13 cellular contexts compared by ENCODE assay signal in the genomic region with DNA sequence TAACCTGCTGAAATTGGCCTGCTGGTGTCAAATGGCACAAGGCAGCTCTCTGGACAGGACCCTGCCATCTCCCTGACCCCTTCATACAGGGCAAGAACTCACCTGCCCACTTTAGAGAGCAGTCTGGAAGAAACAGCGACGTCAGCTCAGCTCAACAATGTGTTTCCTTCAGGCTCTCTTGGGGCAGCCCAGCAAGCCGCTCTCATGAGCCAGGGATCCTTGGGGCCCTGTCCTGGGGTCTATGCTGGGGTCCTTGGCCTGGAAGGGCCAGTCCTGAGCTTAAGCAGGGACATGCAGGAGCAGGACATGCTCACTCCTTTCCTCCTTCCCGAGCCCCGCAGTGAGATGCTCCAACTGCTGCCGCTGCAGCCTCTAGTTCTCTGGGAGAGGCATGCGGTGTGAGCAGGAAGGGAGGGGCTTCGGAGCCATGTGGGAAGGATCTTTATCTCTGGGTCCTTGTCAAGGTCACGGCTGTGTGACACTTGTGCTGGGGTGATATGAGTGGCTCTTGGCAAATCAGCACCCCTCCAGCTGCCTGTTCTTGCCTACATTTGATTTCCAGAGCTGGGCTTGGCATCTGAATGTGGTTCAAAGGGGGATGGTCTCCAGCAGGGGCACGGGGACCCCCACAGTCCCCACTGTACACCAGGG. TPM values are rescaled to one million over a fixed set of nuclear protein-coding genes. Genes with fewer than 3 reads are reported as not detected.
DNase-seq lines count a peak whose midpoint lies in the region; ATAC-seq, FAIRE-seq and TF ChIP-seq lines count a peak whose summit lies in the region.
"Had no signal": no experiment of that assay in that cellular context is flagged by ENCODE, and none has a peak within 500 bp of the region (broad histone marks: within the 10 kb centered on the region; RNA-seq: fewer than 3 reads in every experiment).

No MANE protein-coding gene starts in this region.

- H3K9me3 Mint-ChIP-seq in activated CD8-positive, alpha-beta T cell treated with anti-CD3 and anti-CD28 coated beads for 36 hours, result no peaks in the 10 kb centered on the region
- H3K9me3 Mint-ChIP-seq: dendritic cell treated with granulocyte-macrophage colony-stimulating factor and Interleukin-4, amounts not matched to agents 40 ng/mL and 50 ng/mL, for 4 days had no signal

- H3K27me3 ChIP-seq in endothelial cell of umbilical vein (ENCODE audit: control insufficient read depth in 2 of 2, insufficient read depth in 2 of 2, low read length in 2 of 2) (peaks cover 0 to 20% of the 10 kb centered on the region in 2 experiments), mucosa of rectum (ENCODE audit: control insufficient read depth in 2 of 2, insufficient read depth in 2 of 2, low read length in 2 of 2) (peaks cover 0 to 2% of the 10 kb centered on the region in 2 donors), vagina (no peaks in the 10 kb centered on the region)

- H3K9me1 ChIP-seq in endothelial cell of umbilical vein (replicated peaks; ENCODE audit: control insufficient read depth, extremely low read depth, insufficient read depth, low read length), result no peaks in the 10 kb centered on the region

- no peaks in the 10 kb centered on the region for H4K20me1 ChIP-seq in endothelial cell of umbilical vein (replicated peaks; ENCODE audit: control insufficient read depth, extremely low read depth, insufficient read depth, low read length)

- dilution Hi-C loops in endothelial cell of umbilical vein (cut with MboI; ENCODE audit: extremely low pct_ligation_motif_present, low sequenced_read_pairs), result no loop called here

- CTCF ChIA-PET in endothelial cell of umbilical vein (lab: Charles Lee), result interaction anchor here (1.0 to 6.2 kb wide), 8 partner anchors 10 to 374 kb away, joined by 3 to 91 read pairs (median 5); no protein-coding TSS in a partner anchor
- CTCF ChIA-PET in activated CD8-positive, alpha-beta T cell treated with anti-CD3 and anti-CD28 coated beads for 36 hours (lab: Charles Lee), result interaction anchor here (2.9 kb wide), 1 partner anchor 18 kb away, joined by 12 read pairs; no protein-coding TSS in a partner anchor

- no peak for ATAC-seq in activated CD8-positive, alpha-beta T cell treated with anti-CD3 and anti-CD28 coated beads for 36 hours
- ATAC-seq: left lung had no signal

- no peak for FAIRE-seq in endothelial cell of umbilical vein (lab: Jason Lieb, UNC)

- H3K27ac Mint-ChIP-seq in activated CD8-positive, alpha-beta T cell treated with anti-CD3 and anti-CD28 coated beads for 36 hours, result no peak overlapping the region
- H3K27ac Mint-ChIP-seq: dendritic cell treated with granulocyte-macrophage colony-stimulating factor and Interleukin-4, amounts not matched to agents 40 ng/mL and 50 ng/mL, for 4 days had no signal

- no peak for TF ChIP-seq POLR2A in endothelial cell of umbilical vein (IDR thresholded peaks at IDR 0.05; ENCODE audit: low read depth, low read length)
- no peak for TF ChIP-seq POLR2A in vagina (IDR thresholded peaks at IDR 0.05)

- H3K9me3 ChIP-seq in endothelial cell of umbilical vein (replicated peaks; ENCODE audit: control insufficient read depth, insufficient read depth, low read length) (no peaks in the 10 kb centered on the region), mucosa of rectum (ENCODE audit: control insufficient read depth in 2 of 2, low read length in 2 of 2) (no peaks in the 10 kb centered on the region), vagina (no peaks in the 10 kb centered on the region)
- H3K9me3 ChIP-seq: left lung had no signal

- no peaks in the 10 kb centered on the region for H3K36me3 ChIP-seq in endothelial cell of umbilical vein (ENCODE audit: control insufficient read depth in 2 of 2, extremely low read depth in 1 of 2, insufficient read depth in 2 of 2, low read length in 2 of 2)
- H3K36me3 ChIP-seq in mucosa of rectum (ENCODE audit: control insufficient read depth in 2 of 2, insufficient read depth in 2 of 2, low read length in 2 of 2), result no peaks in the 10 kb centered on the region
- H3K36me3 ChIP-seq in vagina, result no peaks in the 10 kb centered on the region
- H3K36me3 ChIP-seq: left lung had no signal

- POLR2A ChIA-PET in endothelial cell of umbilical vein (lab: Charles Lee), result no interaction called here
- POLR2A ChIA-PET in activated CD8-positive, alpha-beta T cell treated with anti-CD3 and anti-CD28 coated beads for 36 hours (lab: Charles Lee), result no interaction called here

- no peak for TF ChIP-seq CTCF in endothelial cell of umbilical vein (IDR thresholded peaks at IDR 0.05; ENCODE audit: extremely low read depth in 1 of 2, insufficient read depth in 1 of 2, low read depth in 1 of 2, low read length in 2 of 2)
- TF ChIP-seq CTCF in vagina (IDR thresholded peaks at IDR 0.05), result no peak
- TF ChIP-seq CTCF in activated CD8-positive, alpha-beta T cell treated with anti-CD3 and anti-CD28 coated beads for 36 hours (IDR thresholded peaks at IDR 0.05), result no peak

- H3K4me1 ChIP-seq in endothelial cell of umbilical vein (ENCODE audit: control insufficient read depth, extremely low read depth, insufficient read depth, low read length), result peaks cover 28% of the 10 kb centered on the region
- H3K4me1 ChIP-seq in mucosa of rectum (ENCODE audit: control insufficient read depth in 2 of 2, insufficient read depth in 2 of 2, low read length in 2 of 2), result peaks cover 41 to 54% of the 10 kb centered on the region in 2 donors
- peaks cover 53% of the 10 kb centered on the region for H3K4me1 ChIP-seq in vagina

- no peak overlapping the region for H3K4me3 Mint-ChIP-seq in activated CD8-positive, alpha-beta T cell treated with anti-CD3 and anti-CD28 coated beads for 36 hours
- H3K4me3 Mint-ChIP-seq: dendritic cell treated with granulocyte-macrophage colony-stimulating factor and Interleukin-4, amounts not matched to agents 40 ng/mL and 50 ng/mL, for 4 days had no signal

- H2AFZ ChIP-seq in endothelial cell of umbilical vein (ENCODE audit: low read depth, low read length), result no peak overlapping the region

- H3K9ac ChIP-seq in endothelial cell of umbilical vein (replicated peaks; ENCODE audit: extremely low read depth, insufficient read depth, low read length) (no peak overlapping the region), mucosa of rectum (ENCODE audit: low read depth in 1 of 2, low read length in 2 of 2) (peak overlapping the region in 1 of 2 donors; percentile 60)

- no peak overlapping the region for H3K4me3 ChIP-seq in endothelial cell of umbilical vein (replicated peaks in 1 of 3; ENCODE audit: insufficient read depth in 1 of 3, low read depth in 1 of 3, low read length in 3 of 3)
- peak overlapping the region; percentile 17 to 44 for H3K4me3 ChIP-seq in mucosa of rectum (ENCODE audit: low read length in 2 of 2)
- H3K4me3 ChIP-seq in vagina, result no peak overlapping the region
- H3K4me3 ChIP-seq: left lung had no signal

- BruUV-seq in endothelial cell of umbilical vein (replicated peaks; lab: Mats Ljungman, UMichigan), result no TSS peak

- H3K27ac ChIP-seq in endothelial cell of umbilical vein (ENCODE audit: insufficient read depth, low read depth, low read length) (no peak overlapping the region), mucosa of rectum (ENCODE audit: low read depth in 2 of 2, low read length in 2 of 2) (peak overlapping the region; percentile 72 to 75), vagina (peak overlapping the region; percentile 78)
- H3K27ac ChIP-seq: left lung had no signal

- peaks cover 6% of the 10 kb centered on the region for H3K4me1 Mint-ChIP-seq in activated CD8-positive, alpha-beta T cell treated with anti-CD3 and anti-CD28 coated beads for 36 hours (ENCODE audit: low read depth)

- H3K36me3 Mint-ChIP-seq in activated CD8-positive, alpha-beta T cell treated with anti-CD3 and anti-CD28 coated beads for 36 hours (ENCODE audit: low read depth), result no peaks in the 10 kb centered on the region

- DNase-seq in NCI-H2171 treated with DMSO at 0.1 percent for 48 hours (lab: John Stamatoyannopoulos, UW) (peak; percentile 44), NCI-H2171 (lab: John Stamatoyannopoulos, UW) (no peak), endothelial cell of umbilical vein (ENCODE audit: low read depth, low spot score) (no peak), vagina (ENCODE audit: extremely low spot score in 2 of 2) (no peak), KG1 (lab: John Stamatoyannopoulos, UW) (no peak), cortex of kidney (lab: John Stamatoyannopoulos, UW) (no peak)
- no peak for DNase-seq in activated CD8-positive, alpha-beta T cell treated with anti-CD3 and anti-CD28 coated beads for 36 hours
- DNase-seq: left lung; MV-4-11; SIG-M5; stimulated activated CD4-positive, alpha-beta T cell treated with anti-CD3 and anti-CD28 coated beads, Interleukin-4, amount 100 ng/mL, for 4 hours had no signal

- no peaks in the 10 kb centered on the region for H3K79me2 ChIP-seq in endothelial cell of umbilical vein (ENCODE audit: control insufficient read depth, insufficient read depth, low read length)

- intact Hi-C loops in endothelial cell of umbilical vein (cut with micrococcal nuclease) (loop anchor here (1.0 kb wide), 1 partner anchor 8 kb away; no protein-coding TSS in a partner anchor), vagina (cut with DNase I) (no loop called here)
- intact Hi-C loops in activated CD8-positive, alpha-beta T cell treated with anti-CD3 and anti-CD28 coated beads for 36 hours (cut with micrococcal nuclease), result no loop called here

- peaks cover 17% of the 10 kb centered on the region for H3K27me3 Mint-ChIP-seq in activated CD8-positive, alpha-beta T cell treated with anti-CD3 and anti-CD28 coated beads for 36 hours

- no peak overlapping the region for H3K4me2 ChIP-seq in endothelial cell of umbilical vein (ENCODE audit: insufficient read depth, low read length)

RNA-seq across cellular contexts. Expression of gene C1QTNF1, which starts 3.4 kb away (rescaled TPM):
- total RNA-seq in endothelial cell of umbilical vein (3.8 and 4.0 TPM in 2 replicates), vagina (30.7 TPM)
- 2.5 and 3.1 TPM in 2 replicates for polyA plus RNA-seq in endothelial cell of umbilical vein
- polyA plus RNA-seq in endothelial cell of umbilical vein (2011; cell fraction: cytosol; rRNA removed), result 1.6 and 1.7 TPM in 2 replicates
- polyA plus RNA-seq in endothelial cell of umbilical vein (2011; cell fraction: nucleus; rRNA removed), result 0.76 and 1.2 TPM in 2 replicates
- 0.83 and 1.5 TPM in 2 replicates for polyA plus RNA-seq in endothelial cell of umbilical vein (2012)
- polyA minus RNA-seq in endothelial cell of umbilical vein, result 0.66 and 0.79 TPM in 2 replicates
- polyA minus RNA-seq in endothelial cell of umbilical vein (2011; cell fraction: cytosol; rRNA and poly(A)+ RNA removed), result not detected
- polyA minus RNA-seq in endothelial cell of umbilical vein (2011; cell fraction: nucleus; rRNA and poly(A)+ RNA removed), result 0.34 and 0.53 TPM in 2 replicates
- under 1 TPM; 0.13 to 0.14 TPM for total RNA-seq in activated CD8-positive, alpha-beta T cell treated with anti-CD3 and anti-CD28 coated beads for 36 hours

RNA-seq across cellular contexts. Expression of gene CANT1, which starts 17.8 kb away (rescaled TPM):
- total RNA-seq in endothelial cell of umbilical vein (76.4 and 93.6 TPM in 2 replicates), vagina (23.1 TPM)
- polyA plus RNA-seq in endothelial cell of umbilical vein, result 85.0 and 95.4 TPM in 2 replicates
- 59.3 and 68.6 TPM in 2 replicates for polyA plus RNA-seq in endothelial cell of umbilical vein (2011; cell fraction: cytosol; rRNA removed)
- polyA plus RNA-seq in endothelial cell of umbilical vein (2011; cell fraction: nucleus; rRNA removed), result 45.2 and 48.6 TPM in 2 replicates
- 72.2 and 72.9 TPM in 2 replicates for polyA plus RNA-seq in endothelial cell of umbilical vein (2012)
- 78.7 and 93.9 TPM in 2 replicates for polyA minus RNA-seq in endothelial cell of umbilical vein
- 25.1 TPM for polyA minus RNA-seq in endothelial cell of umbilical vein (2011; cell fraction: cytosol; rRNA and poly(A)+ RNA removed)
- 29.4 and 42.9 TPM in 2 replicates for polyA minus RNA-seq in endothelial cell of umbilical vein (2011; cell fraction: nucleus; rRNA and poly(A)+ RNA removed)
- 10 to 100 TPM; 41.4 to 48.2 TPM for total RNA-seq in activated CD8-positive, alpha-beta T cell treated with anti-CD3 and anti-CD28 coated beads for 36 hours

RNA-seq across cellular contexts. Expression of gene ENGASE, which starts 47.2 kb away (rescaled TPM):
- total RNA-seq in endothelial cell of umbilical vein, result 20.8 and 27.2 TPM in 2 replicates
- 10.5 and 13.7 TPM in 2 replicates for polyA plus RNA-seq in endothelial cell of umbilical vein
- 3.0 and 4.6 TPM in 2 replicates for polyA plus RNA-seq in endothelial cell of umbilical vein (2011; cell fraction: cytosol; rRNA removed)
- 142 and 147 TPM in 2 replicates for polyA plus RNA-seq in endothelial cell of umbilical vein (2011; cell fraction: nucleus; rRNA removed)
- 17.2 and 26.3 TPM in 2 replicates for polyA plus RNA-seq in endothelial cell of umbilical vein (2012)
- 15.6 and 21.1 TPM in 2 replicates for polyA minus RNA-seq in endothelial cell of umbilical vein
- 9.3 TPM for polyA minus RNA-seq in endothelial cell of umbilical vein (2011; cell fraction: cytosol; rRNA and poly(A)+ RNA removed)
- polyA minus RNA-seq in endothelial cell of umbilical vein (2011; cell fraction: nucleus; rRNA and poly(A)+ RNA removed), result 20.5 and 27.4 TPM in 2 replicates
- total RNA-seq in vagina, result 13.8 TPM
- total RNA-seq in activated CD8-positive, alpha-beta T cell treated with anti-CD3 and anti-CD28 coated beads for 36 hours, result 10 to 100 TPM; 41.3 to 41.8 TPM

RNA-seq across cellular contexts. Expression of gene LGALS3BP, which starts 47.7 kb away (rescaled TPM):
- total RNA-seq in endothelial cell of umbilical vein, result 0.76 and 1.3 TPM in 2 replicates
- 0.77 and 1.3 TPM in 2 replicates for polyA plus RNA-seq in endothelial cell of umbilical vein
- 0.41 and 0.48 TPM in 2 replicates for polyA plus RNA-seq in endothelial cell of umbilical vein (2011; cell fraction: cytosol; rRNA removed)
- 2.1 and 2.2 TPM in 2 replicates for polyA plus RNA-seq in endothelial cell of umbilical vein (2011; cell fraction: nucleus; rRNA removed)
- polyA plus RNA-seq in endothelial cell of umbilical vein (2012), result 0.83 and 1.7 TPM in 2 replicates
- polyA minus RNA-seq in endothelial cell of umbilical vein, result 0.28 and 1.6 TPM in 2 replicates
- polyA minus RNA-seq in endothelial cell of umbilical vein (2011; cell fraction: cytosol; rRNA and poly(A)+ RNA removed), result 171 TPM
- polyA minus RNA-seq in endothelial cell of umbilical vein (2011; cell fraction: nucleus; rRNA and poly(A)+ RNA removed), result 0.19 and 1.2 TPM in 2 replicates
- total RNA-seq in vagina, result 488 TPM
- total RNA-seq in activated CD8-positive, alpha-beta T cell treated with anti-CD3 and anti-CD28 coated beads for 36 hours, result 10 to 100 TPM; 41.4 to 50.8 TPM

Comparison
In these comparisons a context has a peak if more than half of its experiments do, and no peak if none do; other contexts are left out.
1. H3K4me3 ChIP-seq: peak in mucosa of rectum (2 of 2); none in endothelial cell of umbilical vein (0 of 3) and vagina (0 of 2).